Comparison of ENCODE assay signal across 28 cellular contexts in the genomic region with DNA sequence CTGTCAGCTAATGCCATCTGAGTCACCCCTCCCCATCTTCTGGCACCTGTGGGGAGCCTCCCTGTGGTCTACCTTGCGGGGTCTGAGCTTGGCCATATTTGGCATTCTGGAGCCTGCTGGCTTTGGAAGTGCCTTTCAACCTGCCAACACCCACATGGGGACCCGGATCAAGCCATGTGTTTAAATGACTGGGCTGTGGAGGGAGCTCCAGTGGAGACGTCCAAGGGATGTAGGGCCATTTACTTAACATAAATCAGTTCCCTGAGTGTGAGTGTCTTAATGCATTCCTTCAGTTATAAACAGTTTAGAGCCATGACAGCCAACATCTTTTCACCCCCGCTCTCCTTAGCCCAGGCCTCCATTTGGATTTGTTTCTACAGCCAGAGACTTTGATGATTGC. TPM values are rescaled to one million over a fixed set of nuclear protein-coding genes. Genes with fewer than 3 reads are reported as not detected.
DNase-seq lines count a peak whose midpoint lies in the region; ATAC-seq and TF ChIP-seq lines count a peak whose summit lies in the region.
"Had no signal": no experiment of that assay in that cellular context is flagged by ENCODE, and none has a peak within 500 bp of the region (broad histone marks: within the 10 kb centered on the region; RNA-seq: fewer than 3 reads in every experiment).

No MANE protein-coding gene starts in this region.

- H3K27ac ChIP-seq in heart left ventricle = peak overlapping the region; percentile 77 to 97 (median 88)
- peak overlapping the region; percentile 80 to 88 (median 87) for H3K27ac ChIP-seq in esophagus muscularis mucosa (replicated peaks in 1 of 4)
- H3K27ac ChIP-seq in psoas muscle = peak overlapping the region; percentile 68
- H3K27ac ChIP-seq in uterus = peak overlapping the region; percentile 78 to 95
- no peak overlapping the region for H3K27ac ChIP-seq in hepatocyte
- H3K27ac ChIP-seq: body of pancreas, thyroid gland had no signal

- peak; percentile 38 for TF ChIP-seq EP300 in esophagus muscularis mucosa (IDR thresholded peaks at IDR 0.05)

- no peaks in the 10 kb centered on the region for H3K27me3 ChIP-seq in heart left ventricle
- no peaks in the 10 kb centered on the region for H3K27me3 ChIP-seq in esophagus muscularis mucosa
- no peaks in the 10 kb centered on the region for H3K27me3 ChIP-seq in psoas muscle (ENCODE audit: insufficient read depth in 3 of 3, low read length in 2 of 3)
- no peaks in the 10 kb centered on the region for H3K27me3 ChIP-seq in uterus
- no peaks in the 10 kb centered on the region for H3K27me3 ChIP-seq in hepatocyte
- H3K27me3 ChIP-seq: body of pancreas had no signal

- H3K4me3 ChIP-seq in heart left ventricle = no peak overlapping the region
- H3K4me3 ChIP-seq in esophagus muscularis mucosa = no peak overlapping the region
- no peak overlapping the region for H3K4me3 ChIP-seq in psoas muscle
- no peak overlapping the region for H3K4me3 ChIP-seq in uterus
- no peak overlapping the region for H3K4me3 ChIP-seq in hepatocyte
- H3K4me3 ChIP-seq: body of pancreas, GM23338, thyroid gland had no signal

- intact Hi-C loops in heart left ventricle (cut with DNase I) = loop anchor here in 4 of 10 donors (5.0 to 10.0 kb wide), 7 partner anchors 38 to 163 kb away; no protein-coding TSS in a partner anchor
- intact Hi-C loops in Right ventricle myocardium inferior (cut with DNase I) = loop anchor here (5.0 kb wide), 2 partner anchors 38 to 108 kb away; no protein-coding TSS in a partner anchor
- intact Hi-C loops in esophagus muscularis mucosa (cut with DNase I) = no loop called here
- intact Hi-C loops in psoas muscle (cut with DNase I) = no loop called here
- intact Hi-C loops in uterus (cut with DNase I; ENCODE audit: low total_unique reads) = no loop called here

- H3K79me2 ChIP-seq in hepatocyte = no peaks in the 10 kb centered on the region

- H3K9me2 ChIP-seq in hepatocyte (replicated peaks; ENCODE audit: insufficient read depth) = no peaks in the 10 kb centered on the region

- 74 to 81% (median 78%) methylated on average over 4 of the region's 4 CpGs for WGBS in heart left ventricle, 4 donors
- WGBS in esophagus muscularis mucosa = 56% methylated on average over 4 of the region's 4 CpGs
- 62 to 79% (median 67%) methylated on average over 4 of the region's 4 CpGs for WGBS in psoas muscle, 3 donors
- WGBS in hepatocyte (ENCODE audit: low lambda C conversion rate, missing lambda C conversion rate) = 74% methylated on average over 4 of the region's 4 CpGs

- no peak overlapping the region for H3K4me2 ChIP-seq in hepatocyte
- H3K4me2 ChIP-seq: GM23338 had no signal

- TF ChIP-seq POLR2A in heart left ventricle (IDR thresholded peaks at IDR 0.05) (no peak), esophagus muscularis mucosa (IDR thresholded peaks at IDR 0.05; ENCODE audit: low read depth) (no peak), uterus (IDR thresholded peaks at IDR 0.05) (no peak)

- H2AFZ ChIP-seq in hepatocyte = no peak overlapping the region

- H3K4me1 ChIP-seq in heart left ventricle = peaks cover 7 to 58% (median 38%) of the 10 kb centered on the region in 12 donors
- peaks cover 46 to 65% (median 57%) of the 10 kb centered on the region in 4 donors for H3K4me1 ChIP-seq in esophagus muscularis mucosa
- peaks cover 12% of the 10 kb centered on the region for H3K4me1 ChIP-seq in psoas muscle
- peaks cover 8 to 11% of the 10 kb centered on the region in 2 donors for H3K4me1 ChIP-seq in uterus
- no peaks in the 10 kb centered on the region for H3K4me1 ChIP-seq in hepatocyte (ENCODE audit: insufficient read depth)
- H3K4me1 ChIP-seq: body of pancreas, thyroid gland had no signal

- DNase-seq in heart left ventricle = no peak
- DNase-seq in Right ventricle myocardium inferior (ENCODE audit: missing footprints) = no peak
- DNase-seq in esophagus muscularis mucosa (ENCODE audit: extremely low spot score) = no peak
- no peak for DNase-seq in psoas muscle
- DNase-seq in uterus = no peak
- no peak for DNase-seq in hepatocyte (ENCODE audit: low spot score)
- DNase-seq in activated naive CD4-positive, alpha-beta T cell (lab: John Stamatoyannopoulos, UW) = no peak
- DNase-seq in NCI-H2081 (lab: John Stamatoyannopoulos, UW) = no peak
- DNase-seq: activated CD4-positive, alpha-beta T cell treated with anti-CD3 and anti-CD28 coated beads, Interleukin-2, amount 50 U/mL, for 4 hours; activated CD4-positive, CD25-positive, alpha-beta regulatory T cell; activated effector memory CD4-positive, alpha-beta T cell treated with Interleukin-2 at 50 U/mL for 16 hours; activated naive CD8-positive, alpha-beta T cell treated with anti-CD3 and anti-CD28 coated beads, Interleukin-2, amount 10 ng/mL, durations not matched to agents 7 days and 5 days; body of pancreas; CD8-positive, alpha-beta memory T cell; GDM1; MV-4-11; naive B cell; NCI-H146; NCI-H510A; nucleus accumbens; PC-3; retina; SHP77; stimulated activated CD4-positive, alpha-beta T cell treated with anti-CD3 and anti-CD28 coated beads, Interleukin-4, amount 100 ng/mL, for 4 hours; stimulated activated naive CD4-positive, alpha-beta T cell treated with Interleukin-2 at 50 U/mL for 16 hours; T-helper 9 cell; thyroid gland had no signal

- H3K36me3 ChIP-seq in heart left ventricle = peaks cover 0 to 13% (median 0%) of the 10 kb centered on the region in 9 donors
- H3K36me3 ChIP-seq in esophagus muscularis mucosa = peaks cover 0 to 4% (median 0%) of the 10 kb centered on the region in 4 donors
- no peaks in the 10 kb centered on the region for H3K36me3 ChIP-seq in psoas muscle (ENCODE audit: insufficient read depth in 1 of 2, low read depth in 1 of 2)
- no peaks in the 10 kb centered on the region for H3K36me3 ChIP-seq in uterus
- H3K36me3 ChIP-seq in hepatocyte (replicated peaks; ENCODE audit: insufficient read depth, low read depth) = no peaks in the 10 kb centered on the region
- H3K36me3 ChIP-seq: thyroid gland had no signal

- H4K20me1 ChIP-seq in hepatocyte (ENCODE audit: insufficient read depth, poor library complexity, severe bottlenecking) = no peaks in the 10 kb centered on the region

- TF ChIP-seq CTCF in heart left ventricle (IDR thresholded peaks at IDR 0.05) (no peak), esophagus muscularis mucosa (IDR thresholded peaks at IDR 0.05) (no peak), psoas muscle (IDR thresholded peaks at IDR 0.05) (no peak), uterus (IDR thresholded peaks at IDR 0.05) (no peak), hepatocyte (IDR thresholded peaks at IDR 0.05; ENCODE audit: poor library complexity) (no peak)

- ATAC-seq in heart left ventricle (no peak), Right ventricle myocardium inferior (no peak), psoas muscle (no peak)
- ATAC-seq: body of pancreas, GM23338, PC-3 had no signal

- H3K9me3 ChIP-seq in heart left ventricle (peaks cover 0 to 15% (median 9%) of the 10 kb centered on the region in 12 donors), esophagus muscularis mucosa (peaks cover 0 to 17% (median 5%) of the 10 kb centered on the region in 4 donors), psoas muscle (peaks cover 9% of the 10 kb centered on the region), uterus (peaks cover 0 to 9% of the 10 kb centered on the region in 2 donors), hepatocyte (ENCODE audit: low read depth) (peaks cover 7% of the 10 kb centered on the region)
- H3K9me3 ChIP-seq: thyroid gland had no signal

RNA-seq across cellular contexts. Expression of a gene that starts 22.0 kb away (rescaled TPM):
- total RNA-seq in heart left ventricle (100 to 1,000 TPM in 8 of 9 donors, 10 to 100 TPM in 1; 77.6 to 196 (median 165) TPM), Right ventricle myocardium inferior (171 TPM), esophagus muscularis mucosa (100 to 1,000 TPM in 1 of 4 donors, 10 to 100 TPM in 3; 44.1 to 104 (median 49.4) TPM), psoas muscle (1 to 10 TPM in 3 of 4 donors, under 1 TPM in 1; 0.95 to 2.9 (median 1.3) TPM), uterus (100 to 1,000 TPM in 1 of 4 donors, 10 to 100 TPM in 3; 15.9 to 121 (median 32.1) TPM), hepatocyte (3.8 and 4.0 TPM in 2 replicates)
- polyA plus RNA-seq in heart left ventricle (10 to 100 TPM; 41.9 to 68.2 TPM), psoas muscle (under 1 TPM; 0.26 to 0.48 (median 0.46) TPM), hepatocyte (3.2 and 7.9 TPM in 2 replicates)
- total RNA-seq: PC-3 had no signal
